ENCODE assay signal across 17 cellular contexts in genomic region chr1:81693316-81693715, GRCh38.
DNase-seq lines count a peak whose midpoint lies in the region; ATAC-seq, FAIRE-seq and TF ChIP-seq lines count a peak whose summit lies in the region.
"Had no signal": no experiment of that assay in that cellular context is flagged by ENCODE, and none has a peak within 500 bp of the region (broad histone marks: within the 10 kb centered on the region; RNA-seq: fewer than 3 reads in every experiment).

No MANE protein-coding gene starts in this region.

- H3K4me3 ChIP-seq in GM23248 (no peak overlapping the region), H1 (ENCODE audit: extremely low read depth in 1 of 4, insufficient read depth in 2 of 4, low read depth in 3 of 4, low read length in 4 of 4) (no peak overlapping the region), trophoblast cell (ENCODE audit: low read depth, low read length) (no peak overlapping the region), pancreas (no peak overlapping the region)
- H3K4me3 ChIP-seq: BLaER1 treated with 17β-estradiol and CSF1 and Interleukin-3, amounts not matched to agents 10 nM and 100 nM; GM12878 had no signal

- peaks cover 43% of the 10 kb centered on the region for H3K4me1 ChIP-seq in GM23248 (ENCODE audit: insufficient read depth)
- H3K4me1 ChIP-seq in H1 (replicated peaks in 1 of 4; ENCODE audit: control insufficient read depth in 3 of 4, insufficient read depth in 4 of 4, low read length in 3 of 4), result peaks cover 0 to 4% (median 0%) of the 10 kb centered on the region in 4 experiments; a peak in 1 of 7 replicates
- H3K4me1 ChIP-seq in trophoblast cell (ENCODE audit: control insufficient read depth in 1 of 2, insufficient read depth in 2 of 2, low read length in 2 of 2), result peaks cover 4 to 8% of the 10 kb centered on the region in 2 experiments
- no peaks in the 10 kb centered on the region for H3K4me1 ChIP-seq in pancreas
- H3K4me1 ChIP-seq: BLaER1 treated with 17β-estradiol and CSF1 and Interleukin-3, amounts not matched to agents 10 nM and 100 nM had no signal

- ATAC-seq in pancreas, result no peak
- ATAC-seq: CD8-positive, alpha-beta T cell; GM12878 had no signal

- TF ChIP-seq RAD21 in H1 (IDR thresholded peaks at IDR 0.05 in 1 of 2, conservative IDR thresholded peaks at IDR 0.05 in 1 of 2; ENCODE audit: low read depth in 2 of 2, low read length in 2 of 2), result no peak

- no peak overlapping the region for H3K9ac ChIP-seq in GM23248
- no peak overlapping the region for H3K9ac ChIP-seq in H1 (replicated peaks in 1 of 4; ENCODE audit: extremely low read depth in 1 of 4, low read depth in 3 of 4, low read length in 3 of 4)
- no peak overlapping the region for H3K9ac ChIP-seq in trophoblast cell (ENCODE audit: low read length)
- H3K9ac ChIP-seq: BLaER1 treated with 17β-estradiol and CSF1 and Interleukin-3, amounts not matched to agents 10 nM and 100 nM; KMS-11 had no signal

- H3K18ac ChIP-seq in H1 (ENCODE audit: extremely low read depth, low read length) (no peak overlapping the region), trophoblast cell (ENCODE audit: low read length) (peak overlapping the region; percentile 11)

- no peak overlapping the region for H4K5ac ChIP-seq in H1 (ENCODE audit: insufficient read length, low read depth, low read length)

- intact Hi-C loops in pancreas (cut with DNase I), result no loop called here

- H3K4me3 Mint-ChIP-seq in mesothelial cell of epicardium, result no peak overlapping the region
- H3K4me3 Mint-ChIP-seq: B cell; CD8-positive, alpha-beta T cell had no signal

- in situ Hi-C loops in GM23248 (cut with MboI), result no loop called here

- 69 to 77% methylated on average over 2 of the region's 2 CpGs for WGBS in GM23248 (ENCODE audit: low coverage in 1 of 2, low lambda C conversion rate in 2 of 2, missing lambda C conversion rate in 2 of 2), 2 experiments
- WGBS in H1 (ENCODE audit: extremely low coverage in 1 of 2, insufficient coverage in 1 of 2, insufficient read length in 1 of 2, insufficient replicate concordance in 2 of 2, low coverage in 1 of 2, low lambda C conversion rate in 2 of 2, missing lambda C conversion rate in 1 of 2), 2 experiments, result 82% methylated on average over 2 of the region's 2 CpGs; no CpG with 5 or more reads in 1 of the 2 experiments
- no CpG with 5 or more reads among the region's 2 CpGs for WGBS in trophoblast cell (ENCODE audit: extremely low coverage, insufficient coverage, insufficient read length)
- 71 to 80% methylated on average over 2 of the region's 2 CpGs for WGBS in pancreas, 2 donors

- TF ChIP-seq EP300 in H1 (IDR thresholded peaks at IDR 0.05; ENCODE audit: borderline replicate concordance in 1 of 2, low read depth in 2 of 2, low read length in 2 of 2), result no peak

- H3K4me1 Mint-ChIP-seq in mesothelial cell of epicardium, result peaks cover 32% of the 10 kb centered on the region
- H3K4me1 Mint-ChIP-seq: B cell had no signal

- H3K9me3 ChIP-seq in GM23248 (ENCODE audit: low read depth) (no peaks in the 10 kb centered on the region), H1 (ENCODE audit: insufficient read depth in 2 of 2, low read depth in 1 of 2, low read length in 1 of 2) (no peaks in the 10 kb centered on the region; a peak in 1 of 4 replicates), trophoblast cell (ENCODE audit: insufficient read depth, low read depth, low read length) (no peaks in the 10 kb centered on the region), pancreas (no peaks in the 10 kb centered on the region)
- H3K9me3 ChIP-seq: BLaER1 treated with 17β-estradiol and CSF1 and Interleukin-3, amounts not matched to agents 10 nM and 100 nM had no signal

- H2AFZ ChIP-seq in GM23248 (0 out of 2 replicates have a peak overlapping the region, but pooled peaks have one; percentile 5), H1 (ENCODE audit: low read length) (no peak overlapping the region), trophoblast cell (ENCODE audit: insufficient read depth, low read length, poor library complexity) (no peak overlapping the region)

- FAIRE-seq in H1 (lab: Jason Lieb, UNC), result no peak
- no peak for FAIRE-seq in pancreas (lab: Jason Lieb, UNC)
- FAIRE-seq: GM12878, GM19239 had no signal

- H3K79me1 ChIP-seq in H1 (ENCODE audit: low read depth, low read length), result no peaks in the 10 kb centered on the region
- H3K79me1 ChIP-seq in trophoblast cell (ENCODE audit: low read length), result peaks cover 8% of the 10 kb centered on the region

- H3K79me2 ChIP-seq in GM23248 (ENCODE audit: insufficient read depth), result no peaks in the 10 kb centered on the region
- no peaks in the 10 kb centered on the region for H3K79me2 ChIP-seq in H1 (ENCODE audit: control insufficient read depth in 1 of 2, insufficient read depth in 2 of 2, low read length in 2 of 2)
- no peaks in the 10 kb centered on the region for H3K79me2 ChIP-seq in trophoblast cell (ENCODE audit: control insufficient read depth, insufficient read depth, low read length, poor library complexity)

- no peaks in the 10 kb centered on the region for H3K9me2 ChIP-seq in GM23248 (ENCODE audit: insufficient read depth)

- H2BK5ac ChIP-seq in H1 (ENCODE audit: low read depth, low read length) (no peak overlapping the region), trophoblast cell (ENCODE audit: low read depth, low read length, poor library complexity) (no peak overlapping the region)

- TF ChIP-seq CTCF in H1 (IDR thresholded peaks at IDR 0.05; ENCODE audit: control extremely low read depth in 1 of 3, insufficient read depth in 1 of 3, low read depth in 1 of 3, low read length in 3 of 3), result no peak
- TF ChIP-seq CTCF in pancreas (IDR thresholded peaks at IDR 0.05), result no peak
- TF ChIP-seq CTCF in mesothelial cell of epicardium (IDR thresholded peaks at IDR 0.05; ENCODE audit: unreplicated experiment), result no peak

- no peak overlapping the region for H3K27ac Mint-ChIP-seq in mesothelial cell of epicardium
- H3K27ac Mint-ChIP-seq: B cell; CD8-positive, alpha-beta T cell had no signal

- no peak overlapping the region for H3K56ac ChIP-seq in H1 (replicated peaks; ENCODE audit: insufficient read length, low read depth, low read length)

- H4K91ac ChIP-seq in H1 (replicated peaks; ENCODE audit: insufficient read length, low read length), result no peak overlapping the region
- H4K91ac ChIP-seq in trophoblast cell (ENCODE audit: low read depth, low read length), result no peak overlapping the region

- H3K27me3 ChIP-seq in GM23248 (replicated peaks; ENCODE audit: insufficient read depth) (no peaks in the 10 kb centered on the region), H1 (replicated peaks in 1 of 4; ENCODE audit: control insufficient read depth in 3 of 4, extremely low read depth in 1 of 4, insufficient read depth in 3 of 4, low read length in 3 of 4) (no peaks in the 10 kb centered on the region), trophoblast cell (ENCODE audit: insufficient read depth, low read length) (no peaks in the 10 kb centered on the region), pancreas (peaks cover 0 to 5% (median 0%) of the 10 kb centered on the region in 4 donors)
- H3K27me3 ChIP-seq: BLaER1 treated with 17β-estradiol and CSF1 and Interleukin-3, amounts not matched to agents 10 nM and 100 nM had no signal

- H2BK12ac ChIP-seq in H1 (ENCODE audit: low read depth, low read length) (no peak overlapping the region), trophoblast cell (ENCODE audit: low read length) (peak overlapping the region; percentile 12)

- H3K27ac ChIP-seq in GM23248 (no peak overlapping the region), H1 (ENCODE audit: low read depth, low read length) (no peak overlapping the region), trophoblast cell (ENCODE audit: low read depth, low read length) (no peak overlapping the region), pancreas (no peak overlapping the region)
- H3K27ac ChIP-seq: BLaER1 treated with 17β-estradiol and CSF1 and Interleukin-3, amounts not matched to agents 10 nM and 100 nM; KMS-11 had no signal

- peaks cover 30% of the 10 kb centered on the region for H3F3A ChIP-seq in GM23248 (ENCODE audit: insufficient read depth)

- H2BK20ac ChIP-seq in H1 (ENCODE audit: low read length), result 0 out of 2 replicates have a peak overlapping the region, but pooled peaks have one; percentile 38

- no peaks in the 10 kb centered on the region for H3K27me3 Mint-ChIP-seq in mesothelial cell of epicardium (ENCODE audit: low read depth)
- H3K27me3 Mint-ChIP-seq: B cell had no signal

- H3K4ac ChIP-seq in H1 (replicated peaks; ENCODE audit: insufficient read length, low read depth, low read length) (no peak overlapping the region), trophoblast cell (ENCODE audit: low read depth, low read length) (no peak overlapping the region)

- TF ChIP-seq POLR2A in H1 (IDR thresholded peaks at IDR 0.05; ENCODE audit: control extremely low read depth in 1 of 2, low read depth in 2 of 2, low read length in 2 of 2), result no peak

- no peak overlapping the region for H3K23ac ChIP-seq in H1 (ENCODE audit: insufficient read length)
- H3K23ac ChIP-seq in trophoblast cell (ENCODE audit: low read length), result no peak overlapping the region

- no peak overlapping the region for H2BK15ac ChIP-seq in H1 (ENCODE audit: low read length)

- H3K36me3 ChIP-seq in GM23248 (ENCODE audit: low read depth) (no peaks in the 10 kb centered on the region), H1 (ENCODE audit: control insufficient read depth in 2 of 4, insufficient read depth in 4 of 4, low read length in 3 of 4) (no peaks in the 10 kb centered on the region), trophoblast cell (ENCODE audit: control insufficient read depth in 1 of 2, insufficient read depth in 2 of 2, low read length in 2 of 2) (no peaks in the 10 kb centered on the region), pancreas (no peaks in the 10 kb centered on the region)
- H3K36me3 ChIP-seq: BLaER1 treated with 17β-estradiol and CSF1 and Interleukin-3, amounts not matched to agents 10 nM and 100 nM had no signal

- DNase-seq in GM23248, result no peak
- peak; percentile 38 for DNase-seq in HCEC 1CT
- no peak for DNase-seq in H1 (ENCODE audit: low read depth in 1 of 2, low spot score in 2 of 2)
- no peak for DNase-seq in trophoblast cell
- no peak for DNase-seq in pancreas
- DNase-seq in HUDEP-2 (lab: John Stamatoyannopoulos, UW; ENCODE audit: unreplicated experiment in 76 of 76), result no peak
- no peak for DNase-seq in mesothelial cell of epicardium (ENCODE audit: low spot score in 2 of 2, unreplicated experiment in 2 of 2)
- DNase-seq: Calu3; CD8-positive, alpha-beta T cell; DMS79 treated with DMSO at 0.1 percent for 48 hours; EL; H7 had no signal

- no peaks in the 10 kb centered on the region for H4K20me1 ChIP-seq in GM23248 (ENCODE audit: insufficient read depth)
- H4K20me1 ChIP-seq in H1 (replicated peaks in 1 of 2; ENCODE audit: control insufficient read depth in 1 of 2, insufficient read depth in 2 of 2, low read length in 2 of 2), result no peaks in the 10 kb centered on the region
- H4K20me1 ChIP-seq: BLaER1 treated with 17β-estradiol and CSF1 and Interleukin-3, amounts not matched to agents 10 nM and 100 nM had no signal

- H3K4me2 ChIP-seq in GM23248 (ENCODE audit: unreplicated experiment) (no peak overlapping the region), H1 (ENCODE audit: insufficient read depth in 1 of 2, low read depth in 2 of 2, low read length in 2 of 2) (no peak overlapping the region), trophoblast cell (ENCODE audit: low read length) (no peak overlapping the region)
- H3K4me2 ChIP-seq: BLaER1 treated with 17β-estradiol and CSF1 and Interleukin-3, amounts not matched to agents 10 nM and 100 nM; KMS-11 had no signal

- H3K14ac ChIP-seq in H1 (ENCODE audit: insufficient read length), result no peak overlapping the region
- H3K14ac ChIP-seq in trophoblast cell (ENCODE audit: low read length), result peak overlapping the region; percentile 16

- H2BK120ac ChIP-seq in H1 (replicated peaks; ENCODE audit: low read depth, low read length) (no peak overlapping the region), trophoblast cell (ENCODE audit: insufficient read depth, low read length, poor library complexity) (no peak overlapping the region)

- POLR2A ChIA-PET in H1 (lab: Charles Lee; ENCODE audit: partially characterized antibody), result no interaction called here

- H3K9me3 Mint-ChIP-seq in mesothelial cell of epicardium, result peaks cover 12% of the 10 kb centered on the region
- H3K9me3 Mint-ChIP-seq: CD8-positive, alpha-beta T cell had no signal

- no peaks in the 10 kb centered on the region for H3K23me2 ChIP-seq in H1 (ENCODE audit: low read depth, low read length)

- no peak overlapping the region for H4K12ac ChIP-seq in trophoblast cell (ENCODE audit: low read depth, low read length)

- CTCF ChIA-PET in H1 (lab: Charles Lee; ENCODE audit: partially characterized antibody), result no interaction called here

- H4K8ac ChIP-seq in H1 (ENCODE audit: extremely low read depth, insufficient read depth, low read length) (no peak overlapping the region), trophoblast cell (ENCODE audit: low read depth, low read length) (no peak overlapping the region)

- peak overlapping the region; percentile 84; the same call in 1 of the 2 replicates for H2AK5ac ChIP-seq in H1 (ENCODE audit: low read depth, low read length)
- H2AK5ac ChIP-seq in trophoblast cell (ENCODE audit: low read length), result no peak overlapping the region

- peaks cover 2% of the 10 kb centered on the region for H3K36me3 Mint-ChIP-seq in mesothelial cell of epicardium
- H3K36me3 Mint-ChIP-seq: CD8-positive, alpha-beta T cell had no signal
